1 cellular context compared by ENCODE assay signal in the genomic region with DNA sequence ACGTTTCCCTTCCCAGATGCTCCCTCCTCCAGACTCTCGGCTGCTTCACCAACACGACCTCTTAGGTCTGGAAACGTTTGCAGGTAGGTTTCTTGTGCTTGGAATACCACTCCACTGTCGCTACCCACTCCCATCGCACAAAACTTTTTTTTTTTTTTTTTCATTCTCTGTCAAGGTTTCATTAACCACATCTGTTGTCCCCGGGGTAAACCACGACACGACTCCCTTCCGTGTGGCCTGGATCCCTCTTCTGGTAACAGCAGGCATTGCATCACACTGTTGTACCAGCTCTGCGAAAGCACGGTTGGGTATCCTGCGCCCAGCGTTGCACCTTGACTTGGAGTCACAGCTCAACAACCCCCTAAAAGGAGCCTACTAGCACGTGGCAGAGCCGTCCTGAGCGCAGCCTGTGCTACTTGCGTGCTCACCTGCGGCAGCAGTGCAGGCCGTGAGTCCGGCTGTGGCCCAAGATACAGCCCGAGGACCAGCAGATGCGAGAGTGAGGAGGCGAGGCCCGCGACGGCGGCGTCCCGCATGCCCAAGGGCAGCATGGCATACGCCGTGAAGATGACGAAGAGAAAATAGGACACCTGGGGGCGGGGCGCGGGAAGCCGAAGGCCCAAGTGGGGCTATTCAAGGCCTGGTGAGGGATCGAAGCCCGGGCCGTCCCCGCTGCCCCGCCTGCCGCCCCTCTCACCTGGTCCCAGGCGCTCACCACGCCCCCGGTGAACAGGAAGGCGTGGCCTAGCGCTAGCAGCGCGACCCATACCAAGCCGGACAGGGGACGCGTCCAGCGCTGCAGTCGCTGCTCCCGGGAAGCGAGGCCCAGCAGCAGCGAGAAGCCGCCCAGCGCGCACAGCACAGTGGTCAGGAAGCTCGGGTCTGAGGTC.
A peak's percentile ranks its signal among the peaks of the same experiment; 100 is the strongest.
TF ChIP-seq lines count a peak whose summit lies in the region.

No MANE protein-coding gene starts in this region.

TF ChIP-seq in HepG2, 621 proteins besides CTCF, POLR2A, EP300 and RAD21 (continued from another document and continues in another):
- TF ChIP-seq, protein P1, sequence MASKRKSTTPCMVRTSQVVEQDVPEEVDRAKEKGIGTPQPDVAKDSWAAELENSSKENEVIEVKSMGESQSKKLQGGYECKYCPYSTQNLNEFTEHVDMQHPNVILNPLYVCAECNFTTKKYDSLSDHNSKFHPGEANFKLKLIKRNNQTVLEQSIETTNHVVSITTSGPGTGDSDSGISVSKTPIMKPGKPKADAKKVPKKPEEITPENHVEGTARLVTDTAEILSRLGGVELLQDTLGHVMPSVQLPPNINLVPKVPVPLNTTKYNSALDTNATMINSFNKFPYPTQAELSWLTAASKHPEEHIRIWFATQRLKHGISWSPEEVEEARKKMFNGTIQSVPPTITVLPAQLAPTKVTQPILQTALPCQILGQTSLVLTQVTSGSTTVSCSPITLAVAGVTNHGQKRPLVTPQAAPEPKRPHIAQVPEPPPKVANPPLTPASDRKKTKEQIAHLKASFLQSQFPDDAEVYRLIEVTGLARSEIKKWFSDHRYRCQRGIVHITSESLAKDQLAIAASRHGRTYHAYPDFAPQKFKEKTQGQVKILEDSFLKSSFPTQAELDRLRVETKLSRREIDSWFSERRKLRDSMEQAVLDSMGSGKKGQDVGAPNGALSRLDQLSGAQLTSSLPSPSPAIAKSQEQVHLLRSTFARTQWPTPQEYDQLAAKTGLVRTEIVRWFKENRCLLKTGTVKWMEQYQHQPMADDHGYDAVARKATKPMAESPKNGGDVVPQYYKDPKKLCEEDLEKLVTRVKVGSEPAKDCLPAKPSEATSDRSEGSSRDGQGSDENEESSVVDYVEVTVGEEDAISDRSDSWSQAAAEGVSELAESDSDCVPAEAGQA (IDR thresholded peaks at IDR 0.05; ENCODE audit: low read depth), result peak; percentile 22; the same call in 1 of the 2 replicates
- TF ChIP-seq, protein P1 (CRISPR knock-in tag; IDR thresholded peaks at IDR 0.05; ENCODE audit: borderline replicate concordance), result no peak
- TF ChIP-seq, protein P2, sequence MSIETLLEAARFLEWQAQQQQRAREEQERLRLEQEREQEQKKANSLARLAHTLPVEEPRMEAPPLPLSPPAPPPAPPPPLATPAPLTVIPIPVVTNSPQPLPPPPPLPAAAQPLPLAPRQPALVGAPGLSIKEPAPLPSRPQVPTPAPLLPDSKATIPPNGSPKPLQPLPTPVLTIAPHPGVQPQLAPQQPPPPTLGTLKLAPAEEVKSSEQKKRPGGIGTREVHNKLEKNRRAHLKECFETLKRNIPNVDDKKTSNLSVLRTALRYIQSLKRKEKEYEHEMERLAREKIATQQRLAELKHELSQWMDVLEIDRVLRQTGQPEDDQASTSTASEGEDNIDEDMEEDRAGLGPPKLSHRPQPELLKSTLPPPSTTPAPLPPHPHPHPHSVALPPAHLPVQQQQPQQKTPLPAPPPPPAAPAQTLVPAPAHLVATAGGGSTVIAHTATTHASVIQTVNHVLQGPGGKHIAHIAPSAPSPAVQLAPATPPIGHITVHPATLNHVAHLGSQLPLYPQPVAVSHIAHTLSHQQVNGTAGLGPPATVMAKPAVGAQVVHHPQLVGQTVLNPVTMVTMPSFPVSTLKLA (IDR thresholded peaks at IDR 0.05), result 0 out of 2 replicates have a peak, but pooled peaks have one; percentile 6
- TF ChIP-seq, protein P3, sequence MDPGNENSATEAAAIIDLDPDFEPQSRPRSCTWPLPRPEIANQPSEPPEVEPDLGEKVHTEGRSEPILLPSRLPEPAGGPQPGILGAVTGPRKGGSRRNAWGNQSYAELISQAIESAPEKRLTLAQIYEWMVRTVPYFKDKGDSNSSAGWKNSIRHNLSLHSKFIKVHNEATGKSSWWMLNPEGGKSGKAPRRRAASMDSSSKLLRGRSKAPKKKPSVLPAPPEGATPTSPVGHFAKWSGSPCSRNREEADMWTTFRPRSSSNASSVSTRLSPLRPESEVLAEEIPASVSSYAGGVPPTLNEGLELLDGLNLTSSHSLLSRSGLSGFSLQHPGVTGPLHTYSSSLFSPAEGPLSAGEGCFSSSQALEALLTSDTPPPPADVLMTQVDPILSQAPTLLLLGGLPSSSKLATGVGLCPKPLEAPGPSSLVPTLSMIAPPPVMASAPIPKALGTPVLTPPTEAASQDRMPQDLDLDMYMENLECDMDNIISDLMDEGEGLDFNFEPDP (CRISPR knock-in tag; conservative IDR thresholded peaks at IDR 0.05), result peak; percentile 99; the same call in 1 of the 2 replicates
- peak; percentile 69; the same call in 1 of the 2 replicates for TF ChIP-seq ZKSCAN8 (CRISPR knock-in tag; IDR thresholded peaks at IDR 0.05; ENCODE audit: borderline replicate concordance)
- TF ChIP-seq, protein P4, sequence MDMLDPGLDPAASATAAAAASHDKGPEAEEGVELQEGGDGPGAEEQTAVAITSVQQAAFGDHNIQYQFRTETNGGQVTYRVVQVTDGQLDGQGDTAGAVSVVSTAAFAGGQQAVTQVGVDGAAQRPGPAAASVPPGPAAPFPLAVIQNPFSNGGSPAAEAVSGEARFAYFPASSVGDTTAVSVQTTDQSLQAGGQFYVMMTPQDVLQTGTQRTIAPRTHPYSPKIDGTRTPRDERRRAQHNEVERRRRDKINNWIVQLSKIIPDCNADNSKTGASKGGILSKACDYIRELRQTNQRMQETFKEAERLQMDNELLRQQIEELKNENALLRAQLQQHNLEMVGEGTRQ (IDR thresholded peaks at IDR 0.05; ENCODE audit: low read depth, low read length), result no peak
- TF ChIP-seq, protein P4 (CRISPR knock-in tag; IDR thresholded peaks at IDR 0.05; ENCODE audit: borderline replicate concordance), result no peak
- TF ChIP-seq ZNF296 (CRISPR knock-in tag; conservative IDR thresholded peaks at IDR 0.05), result peak; percentile 18; the same call in 1 of the 2 replicates
- no peak for TF ChIP-seq MXI1 (IDR thresholded peaks at IDR 0.05; ENCODE audit: borderline replicate concordance, low read depth, low read length)
- peak; percentile 73; the same call in 1 of the 2 replicates for TF ChIP-seq ZSCAN21 (CRISPR knock-in tag; IDR thresholded peaks at IDR 0.05; ENCODE audit: borderline replicate concordance)
- TF ChIP-seq, protein P5, sequence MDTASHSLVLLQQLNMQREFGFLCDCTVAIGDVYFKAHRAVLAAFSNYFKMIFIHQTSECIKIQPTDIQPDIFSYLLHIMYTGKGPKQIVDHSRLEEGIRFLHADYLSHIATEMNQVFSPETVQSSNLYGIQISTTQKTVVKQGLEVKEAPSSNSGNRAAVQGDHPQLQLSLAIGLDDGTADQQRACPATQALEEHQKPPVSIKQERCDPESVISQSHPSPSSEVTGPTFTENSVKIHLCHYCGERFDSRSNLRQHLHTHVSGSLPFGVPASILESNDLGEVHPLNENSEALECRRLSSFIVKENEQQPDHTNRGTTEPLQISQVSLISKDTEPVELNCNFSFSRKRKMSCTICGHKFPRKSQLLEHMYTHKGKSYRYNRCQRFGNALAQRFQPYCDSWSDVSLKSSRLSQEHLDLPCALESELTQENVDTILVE (CRISPR knock-in tag; IDR thresholded peaks at IDR 0.05), result peak; percentile 70
- TF ChIP-seq, protein P6, sequence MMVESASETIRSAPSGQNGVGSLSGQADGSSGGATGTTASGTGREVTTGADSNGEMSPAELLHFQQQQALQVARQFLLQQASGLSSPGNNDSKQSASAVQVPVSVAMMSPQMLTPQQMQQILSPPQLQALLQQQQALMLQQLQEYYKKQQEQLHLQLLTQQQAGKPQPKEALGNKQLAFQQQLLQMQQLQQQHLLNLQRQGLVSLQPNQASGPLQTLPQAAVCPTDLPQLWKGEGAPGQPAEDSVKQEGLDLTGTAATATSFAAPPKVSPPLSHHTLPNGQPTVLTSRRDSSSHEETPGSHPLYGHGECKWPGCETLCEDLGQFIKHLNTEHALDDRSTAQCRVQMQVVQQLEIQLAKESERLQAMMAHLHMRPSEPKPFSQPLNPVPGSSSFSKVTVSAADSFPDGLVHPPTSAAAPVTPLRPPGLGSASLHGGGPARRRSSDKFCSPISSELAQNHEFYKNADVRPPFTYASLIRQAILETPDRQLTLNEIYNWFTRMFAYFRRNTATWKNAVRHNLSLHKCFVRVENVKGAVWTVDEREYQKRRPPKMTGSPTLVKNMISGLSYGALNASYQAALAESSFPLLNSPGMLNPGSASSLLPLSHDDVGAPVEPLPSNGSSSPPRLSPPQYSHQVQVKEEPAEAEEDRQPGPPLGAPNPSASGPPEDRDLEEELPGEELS (CRISPR knock-in tag; IDR thresholded peaks at IDR 0.05), result 0 out of 2 replicates have a peak, but pooled peaks have one; percentile 12
- no peak for TF ChIP-seq ZNF33A (CRISPR knock-in tag; IDR thresholded peaks at IDR 0.05; ENCODE audit: borderline replicate concordance)
- TF ChIP-seq ZSCAN31 (CRISPR knock-in tag; IDR thresholded peaks at IDR 0.05; ENCODE audit: low read depth), result peak; percentile 99
- no peak for TF ChIP-seq HNF4A (CRISPR knock-in tag; IDR thresholded peaks at IDR 0.05)
- TF ChIP-seq, protein P7, sequence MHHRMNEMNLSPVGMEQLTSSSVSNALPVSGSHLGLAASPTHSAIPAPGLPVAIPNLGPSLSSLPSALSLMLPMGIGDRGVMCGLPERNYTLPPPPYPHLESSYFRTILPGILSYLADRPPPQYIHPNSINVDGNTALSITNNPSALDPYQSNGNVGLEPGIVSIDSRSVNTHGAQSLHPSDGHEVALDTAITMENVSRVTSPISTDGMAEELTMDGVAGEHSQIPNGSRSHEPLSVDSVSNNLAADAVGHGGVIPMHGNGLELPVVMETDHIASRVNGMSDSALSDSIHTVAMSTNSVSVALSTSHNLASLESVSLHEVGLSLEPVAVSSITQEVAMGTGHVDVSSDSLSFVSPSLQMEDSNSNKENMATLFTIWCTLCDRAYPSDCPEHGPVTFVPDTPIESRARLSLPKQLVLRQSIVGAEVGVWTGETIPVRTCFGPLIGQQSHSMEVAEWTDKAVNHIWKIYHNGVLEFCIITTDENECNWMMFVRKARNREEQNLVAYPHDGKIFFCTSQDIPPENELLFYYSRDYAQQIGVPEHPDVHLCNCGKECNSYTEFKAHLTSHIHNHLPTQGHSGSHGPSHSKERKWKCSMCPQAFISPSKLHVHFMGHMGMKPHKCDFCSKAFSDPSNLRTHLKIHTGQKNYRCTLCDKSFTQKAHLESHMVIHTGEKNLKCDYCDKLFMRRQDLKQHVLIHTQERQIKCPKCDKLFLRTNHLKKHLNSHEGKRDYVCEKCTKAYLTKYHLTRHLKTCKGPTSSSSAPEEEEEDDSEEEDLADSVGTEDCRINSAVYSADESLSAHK (CRISPR knock-in tag; IDR thresholded peaks at IDR 0.05; ENCODE audit: borderline replicate concordance), result peak; percentile 80; the same call in 1 of the 2 replicates
- 0 out of 2 replicates have a peak, but pooled peaks have one; percentile 28 for TF ChIP-seq PCBP1 (IDR thresholded peaks at IDR 0.05; ENCODE audit: borderline replicate concordance, low read depth, low read length)
- TF ChIP-seq RBFOX2 (IDR thresholded peaks at IDR 0.05; ENCODE audit: low read depth, low read length), result peak; percentile 47; the same call in 1 of the 2 replicates
- TF ChIP-seq ZNF549 (CRISPR knock-in tag; IDR thresholded peaks at IDR 0.05), result no peak
- TF ChIP-seq CENPX (CRISPR knock-in tag; IDR thresholded peaks at IDR 0.05), result no peak
- TF ChIP-seq, protein P8, sequence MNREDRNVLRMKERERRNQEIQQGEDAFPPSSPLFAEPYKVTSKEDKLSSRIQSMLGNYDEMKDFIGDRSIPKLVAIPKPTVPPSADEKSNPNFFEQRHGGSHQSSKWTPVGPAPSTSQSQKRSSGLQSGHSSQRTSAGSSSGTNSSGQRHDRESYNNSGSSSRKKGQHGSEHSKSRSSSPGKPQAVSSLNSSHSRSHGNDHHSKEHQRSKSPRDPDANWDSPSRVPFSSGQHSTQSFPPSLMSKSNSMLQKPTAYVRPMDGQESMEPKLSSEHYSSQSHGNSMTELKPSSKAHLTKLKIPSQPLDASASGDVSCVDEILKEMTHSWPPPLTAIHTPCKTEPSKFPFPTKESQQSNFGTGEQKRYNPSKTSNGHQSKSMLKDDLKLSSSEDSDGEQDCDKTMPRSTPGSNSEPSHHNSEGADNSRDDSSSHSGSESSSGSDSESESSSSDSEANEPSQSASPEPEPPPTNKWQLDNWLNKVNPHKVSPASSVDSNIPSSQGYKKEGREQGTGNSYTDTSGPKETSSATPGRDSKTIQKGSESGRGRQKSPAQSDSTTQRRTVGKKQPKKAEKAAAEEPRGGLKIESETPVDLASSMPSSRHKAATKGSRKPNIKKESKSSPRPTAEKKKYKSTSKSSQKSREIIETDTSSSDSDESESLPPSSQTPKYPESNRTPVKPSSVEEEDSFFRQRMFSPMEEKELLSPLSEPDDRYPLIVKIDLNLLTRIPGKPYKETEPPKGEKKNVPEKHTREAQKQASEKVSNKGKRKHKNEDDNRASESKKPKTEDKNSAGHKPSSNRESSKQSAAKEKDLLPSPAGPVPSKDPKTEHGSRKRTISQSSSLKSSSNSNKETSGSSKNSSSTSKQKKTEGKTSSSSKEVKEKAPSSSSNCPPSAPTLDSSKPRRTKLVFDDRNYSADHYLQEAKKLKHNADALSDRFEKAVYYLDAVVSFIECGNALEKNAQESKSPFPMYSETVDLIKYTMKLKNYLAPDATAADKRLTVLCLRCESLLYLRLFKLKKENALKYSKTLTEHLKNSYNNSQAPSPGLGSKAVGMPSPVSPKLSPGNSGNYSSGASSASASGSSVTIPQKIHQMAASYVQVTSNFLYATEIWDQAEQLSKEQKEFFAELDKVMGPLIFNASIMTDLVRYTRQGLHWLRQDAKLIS (CRISPR knock-in tag; IDR thresholded peaks at IDR 0.05), result peak; percentile 56; the same call in 1 of the 2 replicates
- no peak for TF ChIP-seq MTF1 (CRISPR knock-in tag; IDR thresholded peaks at IDR 0.05)
- TF ChIP-seq, protein P9, sequence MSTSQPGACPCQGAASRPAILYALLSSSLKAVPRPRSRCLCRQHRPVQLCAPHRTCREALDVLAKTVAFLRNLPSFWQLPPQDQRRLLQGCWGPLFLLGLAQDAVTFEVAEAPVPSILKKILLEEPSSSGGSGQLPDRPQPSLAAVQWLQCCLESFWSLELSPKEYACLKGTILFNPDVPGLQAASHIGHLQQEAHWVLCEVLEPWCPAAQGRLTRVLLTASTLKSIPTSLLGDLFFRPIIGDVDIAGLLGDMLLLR (CRISPR knock-in tag; IDR thresholded peaks at IDR 0.05), result peak; percentile 96
- TF ChIP-seq MEIS1 (CRISPR knock-in tag; IDR thresholded peaks at IDR 0.05; ENCODE audit: borderline replicate concordance), result peak; percentile 95; the same call in 1 of the 2 replicates
- peak; percentile 67 for TF ChIP-seq ZNF496 (CRISPR knock-in tag; IDR thresholded peaks at IDR 0.05; ENCODE audit: insufficient replicate concordance)
- peak; percentile 86 for TF ChIP-seq ZNF792 (CRISPR knock-in tag; IDR thresholded peaks at IDR 0.05)
